23 cellular contexts compared by ENCODE assay signal in genomic region chrX:136761410-136761809, GRCh38. TPM values are rescaled to one million over a fixed set of nuclear protein-coding genes. Genes with fewer than 3 reads are reported as not detected.
DNase-seq lines count a peak whose midpoint lies in the region; ATAC-seq, FAIRE-seq and TF ChIP-seq lines count a peak whose summit lies in the region.
"Had no signal": no experiment of that assay in that cellular context is flagged by ENCODE, and none has a peak within 500 bp of the region (broad histone marks: within the 10 kb centered on the region; RNA-seq: fewer than 3 reads in every experiment).

No MANE protein-coding gene starts in this region.

- no peak overlapping the region for H3K4me3 Mint-ChIP-seq in T-helper 17 cell
- no peak overlapping the region for H3K4me3 Mint-ChIP-seq in activated T-cell treated with anti-CD3 and anti-CD28 coated beads, Interleukin-2, amount 50 U/mL, for 72 hours

- no peak for ATAC-seq in T-helper 17 cell
- no peak for ATAC-seq in psoas muscle
- ATAC-seq in activated T-cell treated with anti-CD3 and anti-CD28 coated beads, Interleukin-2, amount 50 U/mL, for 72 hours (replicated peaks in 1 of 2) = no peak

- H3K4me1 Mint-ChIP-seq in T-helper 17 cell = peaks cover 28% of the 10 kb centered on the region
- H3K4me1 Mint-ChIP-seq in activated T-cell treated with anti-CD3 and anti-CD28 coated beads, Interleukin-2, amount 50 U/mL, for 72 hours (ENCODE audit: low read depth) = peaks cover 50% of the 10 kb centered on the region

- FAIRE-seq in GM19239 (lab: Jason Lieb, UNC) = peak; percentile 89
- FAIRE-seq: D721Med, GM12891 had no signal

- H3K27ac ChIP-seq in psoas muscle = peak overlapping the region; percentile 67
- H3K27ac ChIP-seq: 22Rv1, C4-2B had no signal

- intact Hi-C loops in psoas muscle (cut with DNase I) = no loop called here

- TF ChIP-seq CTCF in psoas muscle (IDR thresholded peaks at IDR 0.05) = no peak

- H3K27ac Mint-ChIP-seq in T-helper 17 cell = peak overlapping the region; percentile 70
- H3K27ac Mint-ChIP-seq in activated T-cell treated with anti-CD3 and anti-CD28 coated beads, Interleukin-2, amount 50 U/mL, for 72 hours = no peak overlapping the region

- WGBS in psoas muscle, 3 donors = 35 to 54% (median 35%) methylated on average over 3 of the region's 3 CpGs

- H3K4me3 ChIP-seq in psoas muscle = no peak overlapping the region

- no peaks in the 10 kb centered on the region for H3K36me3 Mint-ChIP-seq in T-helper 17 cell (ENCODE audit: low read depth)
- peaks cover 7 to 9% of the 10 kb centered on the region in 2 donors for H3K36me3 Mint-ChIP-seq in activated T-cell treated with anti-CD3 and anti-CD28 coated beads, Interleukin-2, amount 50 U/mL, for 72 hours (ENCODE audit: insufficient read depth in 2 of 2)

- DNase-seq in DMS 273 (lab: John Stamatoyannopoulos, UW; ENCODE audit: unreplicated experiment) (peak; percentile 19), DMS 273 treated with DMSO at 0.1 percent for 48 hours (lab: John Stamatoyannopoulos, UW) (no peak), GM19239 (ENCODE audit: insufficient read length, low spot score) (no peak), T-helper 17 cell (no peak), psoas muscle (no peak), occipital lobe (lab: John Stamatoyannopoulos, UW) (no peak), NCI-H1417 treated with DMSO at 0.1 percent for 48 hours (lab: John Stamatoyannopoulos, UW) (no peak)
- DNase-seq in activated T-cell treated with anti-CD3 and anti-CD28 coated beads, Interleukin-2, amount 50 U/mL, for 72 hours = no peak
- DNase-seq: ACHN, DMS79, GOT3, HCEC 1CT, KG1, NCI-H1092 treated with DMSO at 0.1 percent for 48 hours, NCI-H2081, NCI-H2171, NCI-H526, OCI-M1, Right ventricle myocardium superior had no signal

- no peaks in the 10 kb centered on the region for H3K36me3 ChIP-seq in psoas muscle (ENCODE audit: insufficient read depth in 1 of 2, low read depth in 1 of 2)

- H3K9me3 Mint-ChIP-seq in activated T-cell treated with anti-CD3 and anti-CD28 coated beads, Interleukin-2, amount 50 U/mL, for 72 hours = no peaks in the 10 kb centered on the region

- peaks cover 33% of the 10 kb centered on the region for H3K4me1 ChIP-seq in psoas muscle

- no peaks in the 10 kb centered on the region for H3K9me3 ChIP-seq in T-helper 17 cell (ENCODE audit: control insufficient read depth, low read length, poor library complexity, severe bottlenecking)
- H3K9me3 ChIP-seq in psoas muscle = no peaks in the 10 kb centered on the region

- H3K27me3 ChIP-seq in psoas muscle (ENCODE audit: insufficient read depth in 3 of 3, low read length in 2 of 3) = no peaks in the 10 kb centered on the region

- H3K27me3 Mint-ChIP-seq in T-helper 17 cell = no peaks in the 10 kb centered on the region
- no peaks in the 10 kb centered on the region for H3K27me3 Mint-ChIP-seq in activated T-cell treated with anti-CD3 and anti-CD28 coated beads, Interleukin-2, amount 50 U/mL, for 72 hours (ENCODE audit: low read depth)

RNA-seq across cellular contexts. Expression of gene ARHGEF6, which starts 19.3 kb away (rescaled TPM):
- total RNA-seq in T-helper 17 cell (10 to 100 TPM; 68.6 to 70.7 TPM), psoas muscle (10 to 100 TPM; 25.4 to 70.5 (median 53.8) TPM), occipital lobe (23.1 TPM)
- 10 to 100 TPM; 11.4 to 22.5 (median 19.6) TPM for polyA plus RNA-seq in psoas muscle
- total RNA-seq in activated T-cell treated with anti-CD3 and anti-CD28 coated beads, Interleukin-2, amount 50 U/mL, for 72 hours = 10 to 100 TPM; 85.6 to 91.1 TPM
